Comparison of ENCODE assay signal across 18 cellular contexts in genomic region chr14:31275731-31276130, GRCh38.
"Had no signal": no experiment of that assay in that cellular context is flagged by ENCODE, and none has a peak within 500 bp of the region (broad histone marks: within the 10 kb centered on the region; RNA-seq: fewer than 3 reads in every experiment).

No MANE protein-coding gene starts in this region.

- H3K36me3 ChIP-seq: prostate gland, tibial nerve had no signal

- H3K27me3 Mint-ChIP-seq: activated CD8-positive, alpha-beta T cell treated with anti-CD3 and anti-CD28 coated beads for 36 hours; activated naive CD8-positive, alpha-beta T cell treated with anti-CD3 and anti-CD28 coated beads, Interleukin-2, amount 10 ng/mL, durations not matched to agents 7 days and 5 days; activated T-cell treated with anti-CD3 and anti-CD28 coated beads, Interleukin-2, amount 50 U/mL, for 24 hours; effector memory CD8-positive, alpha-beta T cell had no signal

- H3K27ac ChIP-seq: prostate gland, skin epidermis, tibial nerve had no signal

- DNase-seq: activated CD4-positive, alpha-beta T cell treated with anti-CD3 and anti-CD28 coated beads for 48 hours; activated CD4-positive, CD25-positive, alpha-beta regulatory T cell; activated CD8-positive, alpha-beta T cell treated with anti-CD3 and anti-CD28 coated beads for 36 hours; activated naive CD4-positive, alpha-beta T cell treated with Interleukin-2 at 50 U/mL for 16 hours; activated naive CD8-positive, alpha-beta T cell treated with anti-CD3 and anti-CD28 coated beads, Interleukin-2, amount 10 ng/mL, durations not matched to agents 7 days and 5 days; activated T-cell treated with anti-CD3 and anti-CD28 coated beads, Interleukin-2, amount 50 U/mL, for 24 hours; amygdala; caudate nucleus; effector memory CD8-positive, alpha-beta T cell; foreskin fibroblast; naive thymus-derived CD8-positive, alpha-beta T cell; right cardiac atrium had no signal

- H3K4me3 ChIP-seq: prostate gland, skin epidermis, tibial nerve had no signal

- ATAC-seq: activated CD8-positive, alpha-beta T cell treated with anti-CD3 and anti-CD28 coated beads for 36 hours; effector memory CD8-positive, alpha-beta T cell; naive thymus-derived CD8-positive, alpha-beta T cell; right cardiac atrium had no signal

- H3K4me1 ChIP-seq: prostate gland, tibial nerve had no signal

- H3K27ac Mint-ChIP-seq: activated CD8-positive, alpha-beta T cell treated with anti-CD3 and anti-CD28 coated beads for 36 hours; activated naive CD8-positive, alpha-beta T cell treated with anti-CD3 and anti-CD28 coated beads, Interleukin-2, amount 10 ng/mL, durations not matched to agents 7 days and 5 days; activated T-cell treated with anti-CD3 and anti-CD28 coated beads, Interleukin-2, amount 50 U/mL, for 24 hours; activated T-helper 2 cell treated with anti-CD3 and anti-CD28 coated beads, Interferon-gamma antibody, Interleukin-2, Interleukin-4, amounts not matched to agents 10 μg/mL and 5 μg/mL and 100 μg/mL, durations not matched to agents 14 hours and 24 hours and 36 hours; brain; effector memory CD8-positive, alpha-beta T cell; stimulated activated naive CD8-positive, alpha-beta T cell treated with anti-CD3 and anti-CD28 coated beads, Interleukin-15, Interleukin-2, amounts not matched to agents 100 ng/mL and 50 ng/mL, for 24 hours had no signal

- H3K4me3 Mint-ChIP-seq: activated CD8-positive, alpha-beta T cell treated with anti-CD3 and anti-CD28 coated beads for 36 hours; activated naive CD8-positive, alpha-beta T cell treated with anti-CD3 and anti-CD28 coated beads, Interleukin-2, amount 10 ng/mL, durations not matched to agents 7 days and 5 days; activated T-cell treated with anti-CD3 and anti-CD28 coated beads, Interleukin-2, amount 50 U/mL, for 24 hours; brain; effector memory CD8-positive, alpha-beta T cell; naive thymus-derived CD8-positive, alpha-beta T cell; stimulated activated naive CD8-positive, alpha-beta T cell treated with anti-CD3 and anti-CD28 coated beads, Interleukin-15, Interleukin-2, amounts not matched to agents 100 ng/mL and 50 ng/mL, for 24 hours had no signal

- H3K27me3 ChIP-seq: tibial nerve had no signal

- H3K4me1 Mint-ChIP-seq: brain had no signal
